Comparison of ENCODE assay signal across 22 cellular contexts in the genomic region with DNA sequence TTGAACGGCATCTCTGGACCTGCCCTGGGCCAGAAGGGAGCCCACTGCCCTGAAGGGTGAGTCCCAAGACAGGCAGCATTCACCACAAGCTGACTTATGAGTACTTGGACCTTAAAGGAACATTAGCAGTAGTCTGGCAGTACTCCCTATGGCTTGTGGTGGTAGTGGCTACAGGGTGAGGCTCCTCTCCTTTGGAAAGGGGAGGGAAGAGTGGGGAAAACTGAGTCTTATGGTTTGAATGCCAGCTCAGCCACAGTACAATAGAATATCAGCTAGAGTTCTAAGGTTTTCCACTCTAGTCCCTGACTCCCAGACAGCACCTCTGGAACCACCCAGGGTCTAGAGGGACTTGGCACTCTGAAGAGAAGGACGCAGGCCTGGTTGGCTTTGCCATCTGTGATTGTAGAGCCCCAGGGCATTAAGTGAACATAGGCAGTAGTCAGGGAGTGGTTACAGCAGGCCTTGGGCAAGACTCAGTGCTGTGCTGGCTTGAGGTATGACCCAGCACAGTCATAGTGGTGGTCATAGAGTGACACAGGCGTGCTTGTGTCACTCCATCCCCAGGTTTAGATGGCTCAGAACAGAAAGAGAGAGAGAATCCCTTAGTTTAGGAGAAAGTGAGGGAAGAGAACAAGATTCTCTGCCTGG. TPM values are rescaled to one million over a fixed set of nuclear protein-coding genes. Genes with fewer than 3 reads are reported as not detected.
DNase-seq lines count a peak whose midpoint lies in the region; ATAC-seq and TF ChIP-seq lines count a peak whose summit lies in the region.
"Had no signal": no experiment of that assay in that cellular context is flagged by ENCODE, and none has a peak within 500 bp of the region (broad histone marks: within the 10 kb centered on the region; RNA-seq: fewer than 3 reads in every experiment).

No MANE protein-coding gene starts in this region.

- H3K4me1 ChIP-seq in DND-41 (ENCODE audit: insufficient read depth, low read length) (no peaks in the 10 kb centered on the region), colonic mucosa (no peaks in the 10 kb centered on the region)
- peaks cover 0 to 2% of the 10 kb centered on the region in 2 donors for H3K4me1 ChIP-seq in naive thymus-derived CD4-positive, alpha-beta T cell (ENCODE audit: control insufficient read depth in 2 of 2, insufficient read depth in 2 of 2, low read length in 2 of 2)
- H3K4me1 ChIP-seq: BE2C, gastrocnemius medialis, left lung, SJSA1 had no signal

- POLR2A ChIA-PET in CD4-positive, alpha-beta T cell (lab: Charles Lee), result interaction anchor here (0.7 to 8.6 kb wide), 5 partner anchors 13 to 117 kb away, joined by 3 to 48 read pairs (median 9); a partner anchor contains a TSS
- POLR2A ChIA-PET in activated CD8-positive, alpha-beta T cell treated with anti-CD3 and anti-CD28 coated beads for 36 hours (lab: Charles Lee), result interaction anchor here (1.0 to 2.8 kb wide), 5 partner anchors 10 to 117 kb away, joined by 3 to 8 read pairs (median 5); a partner anchor contains a TSS
- POLR2A ChIA-PET in naive thymus-derived CD4-positive, alpha-beta T cell (lab: Charles Lee), result interaction anchor here (0.6 to 3.0 kb wide), 5 partner anchors 9 to 259 kb away, joined by 3 to 15 read pairs (median 3); a partner anchor contains a TSS
- POLR2A ChIA-PET in activated CD4-positive, alpha-beta memory T cell treated with anti-CD3 and anti-CD28 coated beads, Interleukin-2, amount 10 ng/mL, durations not matched to agents 7 days and 5 days (lab: Charles Lee), result interaction anchor here (1.3 to 5.0 kb wide), 3 partner anchors 13 to 29 kb away, joined by 3 to 19 read pairs (median 5); no protein-coding TSS in a partner anchor

- no peak overlapping the region for H3K27ac ChIP-seq in CD4-positive, alpha-beta T cell (ENCODE audit: low read depth, low read length)
- H3K27ac ChIP-seq in DND-41 (ENCODE audit: low read length), result no peak overlapping the region
- peak overlapping the region; percentile 4 for H3K27ac ChIP-seq in naive thymus-derived CD4-positive, alpha-beta T cell (ENCODE audit: low read depth, low read length)
- no peak overlapping the region for H3K27ac ChIP-seq in colonic mucosa
- H3K27ac ChIP-seq: gastrocnemius medialis, left lung, ovary, SJSA1 had no signal

- H3K9ac ChIP-seq in DND-41 (ENCODE audit: low read depth, low read length) (no peak overlapping the region), colonic mucosa (ENCODE audit: low read depth in 2 of 2, low read length in 2 of 2) (no peak overlapping the region)

- ATAC-seq in CD4-positive, alpha-beta T cell (ENCODE audit: poor library complexity), result peak; percentile 18
- ATAC-seq in DND-41 (ENCODE audit: insufficient read depth, low read depth), result peak; percentile 35; the same call in 1 of the 3 replicates
- ATAC-seq in activated CD8-positive, alpha-beta T cell treated with anti-CD3 and anti-CD28 coated beads for 36 hours, result peak; percentile 58
- peak; percentile 48 for ATAC-seq in naive thymus-derived CD4-positive, alpha-beta T cell
- ATAC-seq: gastrocnemius medialis, left lung had no signal

- peaks cover 45% of the 10 kb centered on the region for H3K4me1 Mint-ChIP-seq in CD4-positive, alpha-beta T cell (ENCODE audit: low read depth)
- H3K4me1 Mint-ChIP-seq in activated CD8-positive, alpha-beta T cell treated with anti-CD3 and anti-CD28 coated beads for 36 hours (ENCODE audit: low read depth), result peaks cover 12% of the 10 kb centered on the region
- H3K4me1 Mint-ChIP-seq in naive thymus-derived CD4-positive, alpha-beta T cell, result peaks cover 9 to 46% (median 33%) of the 10 kb centered on the region in 7 donors
- peaks cover 6% of the 10 kb centered on the region for H3K4me1 Mint-ChIP-seq in activated CD4-positive, alpha-beta memory T cell treated with anti-CD3 and anti-CD28 coated beads, Interleukin-2, amount 10 ng/mL, durations not matched to agents 7 days and 5 days

- H3K9me3 Mint-ChIP-seq in CD4-positive, alpha-beta T cell, result peaks cover 17% of the 10 kb centered on the region
- H3K9me3 Mint-ChIP-seq in activated CD8-positive, alpha-beta T cell treated with anti-CD3 and anti-CD28 coated beads for 36 hours, result peaks cover 25% of the 10 kb centered on the region
- peaks cover 2 to 54% (median 29%) of the 10 kb centered on the region in 11 donors for H3K9me3 Mint-ChIP-seq in naive thymus-derived CD4-positive, alpha-beta T cell
- peaks cover 19% of the 10 kb centered on the region for H3K9me3 Mint-ChIP-seq in activated CD4-positive, alpha-beta memory T cell treated with anti-CD3 and anti-CD28 coated beads, Interleukin-2, amount 10 ng/mL, durations not matched to agents 7 days and 5 days

- no peaks in the 10 kb centered on the region for H3K79me2 ChIP-seq in DND-41 (ENCODE audit: insufficient read depth, low read length)

- intact Hi-C loops in CD4-positive, alpha-beta T cell (cut with DNase I, micrococcal nuclease), result no loop called here
- intact Hi-C loops in activated CD8-positive, alpha-beta T cell treated with anti-CD3 and anti-CD28 coated beads for 36 hours (cut with micrococcal nuclease), result no loop called here
- intact Hi-C loops in naive thymus-derived CD4-positive, alpha-beta T cell (cut with micrococcal nuclease), result no loop called here
- intact Hi-C loops in colonic mucosa (cut with DNase I), result no loop called here

- CTCF ChIA-PET in CD4-positive, alpha-beta T cell (lab: Charles Lee), result no interaction called here
- CTCF ChIA-PET in activated CD8-positive, alpha-beta T cell treated with anti-CD3 and anti-CD28 coated beads for 36 hours (lab: Charles Lee), result interaction anchor here (0.8 to 1.0 kb wide), 2 partner anchors 74 to 127 kb away, joined by 3 read pairs; no protein-coding TSS in a partner anchor
- CTCF ChIA-PET in naive thymus-derived CD4-positive, alpha-beta T cell (lab: Charles Lee), result no interaction called here
- CTCF ChIA-PET in activated CD4-positive, alpha-beta memory T cell treated with anti-CD3 and anti-CD28 coated beads, Interleukin-2, amount 10 ng/mL, durations not matched to agents 7 days and 5 days (lab: Charles Lee), result no interaction called here

- peaks cover 22% of the 10 kb centered on the region for H3K9me3 ChIP-seq in CD4-positive, alpha-beta T cell (ENCODE audit: control insufficient read depth, low read length)
- H3K9me3 ChIP-seq in DND-41 (ENCODE audit: insufficient read depth, low read length, severe bottlenecking) (no peaks in the 10 kb centered on the region), colonic mucosa (no peaks in the 10 kb centered on the region)
- peaks cover 0 to 9% (median 6%) of the 10 kb centered on the region in 3 experiments for H3K9me3 ChIP-seq in naive thymus-derived CD4-positive, alpha-beta T cell (ENCODE audit: control insufficient read depth in 2 of 3, low read length in 3 of 3)
- H3K9me3 ChIP-seq: BE2C, gastrocnemius medialis, left lung, SJSA1 had no signal

- peak overlapping the region; percentile 19 for H3K27ac Mint-ChIP-seq in CD4-positive, alpha-beta T cell
- H3K27ac Mint-ChIP-seq in activated CD8-positive, alpha-beta T cell treated with anti-CD3 and anti-CD28 coated beads for 36 hours, result peak overlapping the region; percentile 43
- H3K27ac Mint-ChIP-seq in naive thymus-derived CD4-positive, alpha-beta T cell, result peak overlapping the region in 8 of 9 donors; percentile 42 to 80 (median 68)
- H3K27ac Mint-ChIP-seq in activated CD4-positive, alpha-beta memory T cell treated with anti-CD3 and anti-CD28 coated beads, Interleukin-2, amount 10 ng/mL, durations not matched to agents 7 days and 5 days, result no peak overlapping the region
- H3K27ac Mint-ChIP-seq: activated CD4-positive, alpha-beta T cell treated with anti-CD3 and anti-CD28 coated beads, Interleukin-2, amount 10 ng/mL, durations not matched to agents 7 days and 5 days had no signal

- H4K20me1 ChIP-seq in DND-41 (ENCODE audit: insufficient read depth, low read length), result no peaks in the 10 kb centered on the region

- peaks cover 76% of the 10 kb centered on the region for H3K36me3 Mint-ChIP-seq in CD4-positive, alpha-beta T cell (ENCODE audit: low read depth)
- peaks cover 48% of the 10 kb centered on the region for H3K36me3 Mint-ChIP-seq in activated CD8-positive, alpha-beta T cell treated with anti-CD3 and anti-CD28 coated beads for 36 hours (ENCODE audit: low read depth)
- H3K36me3 Mint-ChIP-seq in naive thymus-derived CD4-positive, alpha-beta T cell, result peaks cover 5 to 61% (median 60%) of the 10 kb centered on the region in 5 donors
- peaks cover 70% of the 10 kb centered on the region for H3K36me3 Mint-ChIP-seq in activated CD4-positive, alpha-beta memory T cell treated with anti-CD3 and anti-CD28 coated beads, Interleukin-2, amount 10 ng/mL, durations not matched to agents 7 days and 5 days (ENCODE audit: low read depth)

- no peak for DNase-seq in CD4-positive, alpha-beta T cell
- no peak for DNase-seq in DND-41
- peak; percentile 23 for DNase-seq in activated CD8-positive, alpha-beta T cell treated with anti-CD3 and anti-CD28 coated beads for 36 hours
- DNase-seq in naive thymus-derived CD4-positive, alpha-beta T cell, result no peak
- DNase-seq in NCI-H524 treated with DMSO at 0.1 percent for 48 hours (lab: John Stamatoyannopoulos, UW), result no peak
- DNase-seq in colonic mucosa, result no peak
- no peak for DNase-seq in activated CD4-positive, alpha-beta memory T cell treated with anti-CD3 and anti-CD28 coated beads, Interleukin-2, amount 10 ng/mL, durations not matched to agents 7 days and 5 days
- DNase-seq: activated CD4-positive, alpha-beta T cell treated with anti-CD3 and anti-CD28 coated beads, Interleukin-2, amount 10 ng/mL, durations not matched to agents 7 days and 5 days; BE2C; DMS 273 treated with DMSO at 0.1 percent for 48 hours; gastrocnemius medialis; H7; IMR-90; left lung; NCI-H2081; NCI-H524; OCI-M1; ovary; stimulated activated CD4-positive, alpha-beta T cell treated with anti-CD3 and anti-CD28 coated beads, Interleukin-2, amount 100 ng/mL, for 24 hours had no signal

- H3K27me3 Mint-ChIP-seq in CD4-positive, alpha-beta T cell, result no peaks in the 10 kb centered on the region
- H3K27me3 Mint-ChIP-seq in activated CD8-positive, alpha-beta T cell treated with anti-CD3 and anti-CD28 coated beads for 36 hours, result no peaks in the 10 kb centered on the region
- H3K27me3 Mint-ChIP-seq in naive thymus-derived CD4-positive, alpha-beta T cell, result no peaks in the 10 kb centered on the region
- H3K27me3 Mint-ChIP-seq in activated CD4-positive, alpha-beta memory T cell treated with anti-CD3 and anti-CD28 coated beads, Interleukin-2, amount 10 ng/mL, durations not matched to agents 7 days and 5 days, result no peaks in the 10 kb centered on the region
- H3K27me3 Mint-ChIP-seq: activated CD4-positive, alpha-beta T cell treated with anti-CD3 and anti-CD28 coated beads, Interleukin-2, amount 10 ng/mL, durations not matched to agents 7 days and 5 days had no signal

- TF ChIP-seq CTCF in CD4-positive, alpha-beta T cell (IDR thresholded peaks at IDR 0.05), result no peak
- TF ChIP-seq CTCF in DND-41 (IDR thresholded peaks at IDR 0.05; ENCODE audit: borderline replicate concordance, extremely low read depth, low read length, poor library complexity, severe bottlenecking) (no peak), colonic mucosa (IDR thresholded peaks at IDR 0.05) (no peak)
- no peak for TF ChIP-seq CTCF in activated CD8-positive, alpha-beta T cell treated with anti-CD3 and anti-CD28 coated beads for 36 hours (IDR thresholded peaks at IDR 0.05)

- peaks cover 19% of the 10 kb centered on the region for H3K36me3 ChIP-seq in DND-41 (ENCODE audit: insufficient read depth, low read length)
- peaks cover 5 to 14% (median 8%) of the 10 kb centered on the region in 3 experiments for H3K36me3 ChIP-seq in naive thymus-derived CD4-positive, alpha-beta T cell (ENCODE audit: control insufficient read depth in 2 of 3, insufficient read depth in 3 of 3, low read length in 3 of 3)
- H3K36me3 ChIP-seq in colonic mucosa, result no peaks in the 10 kb centered on the region
- H3K36me3 ChIP-seq: BE2C, gastrocnemius medialis, ovary, SJSA1 had no signal

- no peak overlapping the region for H3K4me3 Mint-ChIP-seq in CD4-positive, alpha-beta T cell
- H3K4me3 Mint-ChIP-seq in activated CD8-positive, alpha-beta T cell treated with anti-CD3 and anti-CD28 coated beads for 36 hours, result no peak overlapping the region
- H3K4me3 Mint-ChIP-seq in naive thymus-derived CD4-positive, alpha-beta T cell, result no peak overlapping the region
- H3K4me3 Mint-ChIP-seq in activated CD4-positive, alpha-beta memory T cell treated with anti-CD3 and anti-CD28 coated beads, Interleukin-2, amount 10 ng/mL, durations not matched to agents 7 days and 5 days, result no peak overlapping the region
- H3K4me3 Mint-ChIP-seq: activated CD4-positive, alpha-beta T cell treated with anti-CD3 and anti-CD28 coated beads, Interleukin-2, amount 10 ng/mL, durations not matched to agents 7 days and 5 days had no signal

- H2AFZ ChIP-seq in DND-41 (ENCODE audit: low read depth, low read length), result no peak overlapping the region

- no peaks in the 10 kb centered on the region for H3K27me3 ChIP-seq in CD4-positive, alpha-beta T cell (ENCODE audit: control insufficient read depth, insufficient read depth, low read length)
- no peaks in the 10 kb centered on the region for H3K27me3 ChIP-seq in DND-41 (ENCODE audit: insufficient read depth, low read length, poor library complexity)
- no peaks in the 10 kb centered on the region for H3K27me3 ChIP-seq in naive thymus-derived CD4-positive, alpha-beta T cell (ENCODE audit: control insufficient read depth in 2 of 2, insufficient read depth in 2 of 2, low read length in 2 of 2)
- no peaks in the 10 kb centered on the region for H3K27me3 ChIP-seq in colonic mucosa
- H3K27me3 ChIP-seq: BE2C, gastrocnemius medialis, left lung, ovary, SJSA1 had no signal

- H3K4me2 ChIP-seq in DND-41 (ENCODE audit: insufficient read depth, low read length), result no peak overlapping the region

- H3K4me3 ChIP-seq in DND-41 (ENCODE audit: low read depth in 1 of 2, low read length in 2 of 2) (no peak overlapping the region), colonic mucosa (no peak overlapping the region)
- H3K4me3 ChIP-seq in naive thymus-derived CD4-positive, alpha-beta T cell (ENCODE audit: low read length), result no peak overlapping the region
- H3K4me3 ChIP-seq: gastrocnemius medialis, left lung, ovary, SJSA1 had no signal

RNA-seq across cellular contexts. Expression of a gene that starts 31.0 kb away (rescaled TPM):
- 100 to 1,000 TPM; 169 to 176 TPM for total RNA-seq in CD4-positive, alpha-beta T cell
- total RNA-seq in activated CD8-positive, alpha-beta T cell treated with anti-CD3 and anti-CD28 coated beads for 36 hours, result 100 to 1,000 TPM; 251 to 257 TPM
- 100 to 1,000 TPM; 237 to 513 (median 287) TPM for total RNA-seq in naive thymus-derived CD4-positive, alpha-beta T cell
- polyA plus RNA-seq in naive thymus-derived CD4-positive, alpha-beta T cell, result 1,000 to 10,000 TPM in 1 of 2 donors, 100 to 1,000 TPM in 1; 675 to 1,023 TPM
- 10 to 100 TPM in 1 of 2 donors, 1 to 10 TPM in 1; 7.4 to 15.8 TPM for total RNA-seq in colonic mucosa
- 100 to 1,000 TPM; 657 to 659 TPM for total RNA-seq in activated CD4-positive, alpha-beta memory T cell treated with anti-CD3 and anti-CD28 coated beads, Interleukin-2, amount 10 ng/mL, durations not matched to agents 7 days and 5 days
- total RNA-seq: astrocyte, epithelial cell of proximal tubule, IMR-90, SJSA1 had no signal
- polyA plus RNA-seq: IMR-90 had no signal

RNA-seq across cellular contexts. Expression of a gene that starts 59.7 kb away (rescaled TPM):
- 1 to 10 TPM; 1.6 to 1.8 TPM for total RNA-seq in CD4-positive, alpha-beta T cell
- 10 to 100 TPM; 16.0 to 16.1 TPM for total RNA-seq in activated CD8-positive, alpha-beta T cell treated with anti-CD3 and anti-CD28 coated beads for 36 hours
- total RNA-seq in naive thymus-derived CD4-positive, alpha-beta T cell, result 10 to 100 TPM in 3 of 5 experiments, 1 to 10 TPM in 2; 7.9 to 25.8 (median 17.3) TPM
- polyA plus RNA-seq in naive thymus-derived CD4-positive, alpha-beta T cell, result 10 to 100 TPM; 20.2 to 24.4 TPM
- 10 to 100 TPM in 1 of 2 donors, 1 to 10 TPM in 1; 8.9 to 13.0 TPM for total RNA-seq in colonic mucosa
- 10 to 100 TPM; 25.7 to 26.9 TPM for total RNA-seq in activated CD4-positive, alpha-beta memory T cell treated with anti-CD3 and anti-CD28 coated beads, Interleukin-2, amount 10 ng/mL, durations not matched to agents 7 days and 5 days

Comparison
In these comparisons a context has a peak if more than half of its experiments do, and no peak if none do; other contexts are left out.
1. RNA of a gene that starts 31.0 kb away (total RNA-seq): 657 to 659 TPM in activated CD4-positive, alpha-beta memory T cell treated with anti-CD3 and anti-CD28 coated beads, Interleukin-2, amount 10 ng/mL, durations not matched to agents 7 days and 5 days, 237 to 513 TPM in naive thymus-derived CD4-positive, alpha-beta T cell, 251 to 257 TPM in activated CD8-positive, alpha-beta T cell treated with anti-CD3 and anti-CD28 coated beads for 36 hours and 169 to 176 TPM in CD4-positive, alpha-beta T cell; 7.4 to 15.8 TPM in colonic mucosa; every median in the first group is over 10 times any median in the second.
2. Peak in every context shown above with its lines, with median percentiles within 50 percentile points of each other: ATAC-seq.